In the genomic region with DNA sequence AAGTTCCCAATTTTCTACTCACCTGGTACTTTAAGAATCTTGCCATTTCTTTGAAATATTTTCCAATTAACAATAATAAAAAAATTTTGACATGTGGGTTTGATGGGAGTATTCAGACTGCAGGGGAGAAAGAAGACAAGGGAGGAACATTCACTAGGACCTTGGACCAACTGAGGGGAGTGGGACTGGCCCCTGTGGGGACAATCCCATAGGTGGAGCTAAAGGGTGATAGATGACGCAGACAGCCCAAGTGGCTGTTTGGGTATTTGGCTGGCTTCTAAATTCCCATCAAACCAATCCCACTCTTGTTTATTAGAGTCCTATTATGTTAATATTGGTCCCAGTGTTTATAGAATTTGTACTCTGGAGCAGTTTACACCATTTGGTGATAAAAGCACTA, we compare ENCODE assay signal across 22 cellular contexts.
"Had no signal": no experiment of that assay in that cellular context is flagged by ENCODE, and none has a peak within 500 bp of the region (broad histone marks: within the 10 kb centered on the region; RNA-seq: fewer than 3 reads in every experiment).

No MANE protein-coding gene starts in this region.

- H3K27ac Mint-ChIP-seq: dendritic cell treated with granulocyte-macrophage colony-stimulating factor and Interleukin-4, amounts not matched to agents 40 ng/mL and 50 ng/mL, for 4 days; effector memory CD8-positive, alpha-beta T cell had no signal

- H3K4me3 ChIP-seq: colonic mucosa, esophagus squamous epithelium, gastrocnemius medialis, heart right ventricle, left lung, lower lobe of right lung had no signal

- H3K4me1 ChIP-seq: colonic mucosa, esophagus squamous epithelium, gastrocnemius medialis, heart right ventricle, left lung, lower lobe of right lung had no signal

- H3K27me3 Mint-ChIP-seq: effector memory CD8-positive, alpha-beta T cell had no signal

- H3K36me3 ChIP-seq: colonic mucosa, esophagus squamous epithelium, gastrocnemius medialis, heart right ventricle, left lung, lower lobe of right lung had no signal

- DNase-seq: colonic mucosa; cortex of kidney; effector CD8-positive, alpha-beta T cell; effector memory CD8-positive, alpha-beta T cell; erythroblast; esophagus squamous epithelium; foreskin fibroblast; foreskin melanocyte; gastrocnemius medialis; glutamatergic neuron; head of caudate nucleus; heart right ventricle; hippocampal formation; left cardiac atrium; left lung; left ventricle myocardium superior; lower lobe of right lung; mesenchymal stem cell; midbrain had no signal

- H3K4me3 Mint-ChIP-seq: dendritic cell treated with granulocyte-macrophage colony-stimulating factor and Interleukin-4, amounts not matched to agents 40 ng/mL and 50 ng/mL, for 4 days; effector memory CD8-positive, alpha-beta T cell had no signal

- H3K9me3 ChIP-seq: colonic mucosa, esophagus squamous epithelium, gastrocnemius medialis, heart right ventricle, left lung, lower lobe of right lung had no signal

- H3K9me3 Mint-ChIP-seq: dendritic cell treated with granulocyte-macrophage colony-stimulating factor and Interleukin-4, amounts not matched to agents 40 ng/mL and 50 ng/mL, for 4 days had no signal

- H3K27me3 ChIP-seq: colonic mucosa, esophagus squamous epithelium, gastrocnemius medialis, heart right ventricle, left lung had no signal

- ATAC-seq: effector memory CD8-positive, alpha-beta T cell; esophagus mucosa; gastrocnemius medialis; heart right ventricle; left cardiac atrium; left lung; left ventricle myocardium superior; lower lobe of right lung had no signal

- H3K27ac ChIP-seq: colonic mucosa, epithelial cell of prostate, esophagus squamous epithelium, gastrocnemius medialis, heart right ventricle, left lung, lower lobe of right lung had no signal
